In the genomic region with DNA sequence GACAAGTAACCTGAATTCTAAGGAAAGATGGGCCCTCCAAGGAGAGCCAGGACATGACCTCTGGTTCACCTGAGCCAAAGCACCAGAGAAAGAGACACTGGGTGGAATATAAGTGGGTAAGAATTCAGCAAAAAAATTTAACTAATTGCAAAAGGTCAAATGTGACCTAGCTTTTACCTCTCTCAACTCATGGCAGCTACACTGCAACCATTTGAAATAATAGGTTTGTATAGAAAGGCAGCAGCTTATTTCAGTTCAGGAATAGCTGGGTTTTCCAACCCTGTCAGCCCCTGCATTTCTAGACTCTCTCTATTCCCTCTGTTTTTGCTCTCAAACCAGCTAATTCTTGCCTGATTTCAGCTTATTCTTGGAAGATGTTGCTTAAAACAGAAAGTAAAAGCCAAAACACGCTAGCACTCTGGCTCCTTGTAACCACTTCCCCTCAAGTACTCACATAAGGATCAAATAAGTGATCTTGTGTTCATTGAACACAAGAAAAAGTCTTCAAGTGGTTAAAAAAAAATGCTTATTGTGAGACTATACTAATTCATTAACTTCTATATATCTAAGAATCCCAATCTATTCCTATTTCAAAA, we compare ENCODE assay signal across 9 cellular contexts.
DNase-seq lines count a peak whose midpoint lies in the region; ATAC-seq and TF ChIP-seq lines count a peak whose summit lies in the region.
"Had no signal": no experiment of that assay in that cellular context is flagged by ENCODE, and none has a peak within 500 bp of the region (broad histone marks: within the 10 kb centered on the region; RNA-seq: fewer than 3 reads in every experiment).

No MANE protein-coding gene starts in this region.

- H3K14ac ChIP-seq in H9 (ENCODE audit: insufficient read depth, low read length), result no peak overlapping the region

- H4K5ac ChIP-seq in H9 (ENCODE audit: insufficient read length, low read depth, low read length), result no peak overlapping the region

- CTCF ChIA-PET in AG04449 (lab: Yijun Ruan, JAX), result no interaction called here

- H3K4me2 ChIP-seq in H9 (ENCODE audit: insufficient read depth, insufficient read length, low read length), result no peak overlapping the region

- H3K36me3 Mint-ChIP-seq in T-helper 2 cell treated with Interferon-gamma antibody and Interleukin-4, amounts not matched to agents 5 μg/mL and 100 μg/mL, for 36 hours (ENCODE audit: low read depth), result peaks cover 1% of the 10 kb centered on the region
- H3K36me3 Mint-ChIP-seq in natural killer cell treated with Interleukin-12 subunit alpha and Interleukin-12 subunit beta and Interleukin-15 and Interleukin-18, amount 100 ng/mL, for 72 hours, result no peaks in the 10 kb centered on the region
- peaks cover 0 to 7% (median 5%) of the 10 kb centered on the region in 3 experiments; a peak in 4 of 7 replicates for H3K36me3 Mint-ChIP-seq in H9 (ENCODE audit: insufficient read depth in 1 of 3, low read depth in 3 of 3)

- H4K20me1 ChIP-seq in H9 (ENCODE audit: control insufficient read depth, insufficient read depth, insufficient read length), result no peaks in the 10 kb centered on the region

- TF ChIP-seq CTCF in AG04449 (IDR thresholded peaks at IDR 0.05; ENCODE audit: insufficient read depth, low read length, missing control alignments) (no peak), H9 (conservative IDR thresholded peaks at IDR 0.05) (no peak)

- H4K91ac ChIP-seq in H9 (ENCODE audit: insufficient read length, low read depth, low read length), result no peak overlapping the region

- H4K8ac ChIP-seq in H9 (replicated peaks; ENCODE audit: insufficient read length, low read depth, low read length), result no peak overlapping the region

- H3K4me3 Mint-ChIP-seq in T-helper 2 cell treated with Interferon-gamma antibody and Interleukin-4, amounts not matched to agents 5 μg/mL and 100 μg/mL, for 36 hours, result peak overlapping the region; percentile 75
- peak overlapping the region; percentile 77 for H3K4me3 Mint-ChIP-seq in natural killer cell treated with Interleukin-12 subunit alpha and Interleukin-12 subunit beta and Interleukin-15 and Interleukin-18, amount 100 ng/mL, for 72 hours
- no peak overlapping the region for H3K4me3 Mint-ChIP-seq in H9

- no peak overlapping the region for H3K9ac ChIP-seq in H9 (ENCODE audit: extremely low read depth, insufficient read length, low read length)

- H3K4me3 ChIP-seq in AG04449 (ENCODE audit: low read depth, low read length), result peak overlapping the region; percentile 10; the same call in 1 of the 2 replicates
- H3K4me3 ChIP-seq: body of pancreas had no signal

- H3K23ac ChIP-seq in H9 (ENCODE audit: insufficient read length, low read depth, low read length), result no peak overlapping the region

- DNase-seq in AG04449 (ENCODE audit: low read depth, low spot score), result no peak
- DNase-seq in T-helper 2 cell treated with Interferon-gamma antibody and Interleukin-4, amounts not matched to agents 5 μg/mL and 100 μg/mL, for 36 hours (ENCODE audit: low spot score), result no peak
- no peak for DNase-seq in natural killer cell treated with Interleukin-12 subunit alpha and Interleukin-12 subunit beta and Interleukin-15 and Interleukin-18, amount 100 ng/mL, for 72 hours (ENCODE audit: low spot score)
- DNase-seq in H9, result no peak
- DNase-seq in NCI-H2196 (lab: John Stamatoyannopoulos, UW; ENCODE audit: unreplicated experiment), result no peak
- no peak for DNase-seq in activated CD4-positive, alpha-beta T cell treated with anti-CD3 and anti-CD28 coated beads for 48 hours

- H3K4me1 ChIP-seq in H9 (ENCODE audit: insufficient read depth, low read length), result peaks cover 3% of the 10 kb centered on the region
- H3K4me1 ChIP-seq: body of pancreas had no signal

- H3K79me2 ChIP-seq in H9 (ENCODE audit: insufficient read depth, low read length), result no peaks in the 10 kb centered on the region

- H3K9me3 Mint-ChIP-seq in T-helper 2 cell treated with Interferon-gamma antibody and Interleukin-4, amounts not matched to agents 5 μg/mL and 100 μg/mL, for 36 hours, result no peaks in the 10 kb centered on the region
- H3K9me3 Mint-ChIP-seq in natural killer cell treated with Interleukin-12 subunit alpha and Interleukin-12 subunit beta and Interleukin-15 and Interleukin-18, amount 100 ng/mL, for 72 hours, result no peaks in the 10 kb centered on the region
- peaks cover 6 to 7% of the 10 kb centered on the region in 2 experiments; a peak in 4 of 5 replicates for H3K9me3 Mint-ChIP-seq in H9

- no peak overlapping the region for H2AFZ ChIP-seq in H9 (ENCODE audit: low read length)

- no peak overlapping the region for H3K27ac ChIP-seq in H9 (ENCODE audit: insufficient read length, low read depth, low read length)

- H3K18ac ChIP-seq in H9 (ENCODE audit: insufficient read length, low read depth, low read length), result no peak overlapping the region

- no CpG with 5 or more reads among the region's 1 CpG for WGBS in H9 (ENCODE audit: extremely low coverage, insufficient read length, low lambda C conversion rate)

- H3K27me3 Mint-ChIP-seq in T-helper 2 cell treated with Interferon-gamma antibody and Interleukin-4, amounts not matched to agents 5 μg/mL and 100 μg/mL, for 36 hours (ENCODE audit: low read depth), result no peaks in the 10 kb centered on the region
- no peaks in the 10 kb centered on the region for H3K27me3 Mint-ChIP-seq in natural killer cell treated with Interleukin-12 subunit alpha and Interleukin-12 subunit beta and Interleukin-15 and Interleukin-18, amount 100 ng/mL, for 72 hours
- H3K27me3 Mint-ChIP-seq in H9 (ENCODE audit: low read depth), result no peaks in the 10 kb centered on the region

- H3K56ac ChIP-seq in H9 (ENCODE audit: insufficient read length, low read depth, low read length), result no peak overlapping the region

- H3K23me2 ChIP-seq in H9 (ENCODE audit: insufficient read length, low read depth, low read length, poor library complexity, severe bottlenecking), result no peaks in the 10 kb centered on the region

- peak overlapping the region; percentile 85 for H3K27ac Mint-ChIP-seq in T-helper 2 cell treated with Interferon-gamma antibody and Interleukin-4, amounts not matched to agents 5 μg/mL and 100 μg/mL, for 36 hours
- H3K27ac Mint-ChIP-seq in natural killer cell treated with Interleukin-12 subunit alpha and Interleukin-12 subunit beta and Interleukin-15 and Interleukin-18, amount 100 ng/mL, for 72 hours, result peak overlapping the region; percentile 70 to 88
- H3K27ac Mint-ChIP-seq in H9, result no peak overlapping the region

- H3K27me3 ChIP-seq in H9 (ENCODE audit: insufficient read depth, low read length), result no peaks in the 10 kb centered on the region; the same call in 1 of the 2 replicates
- H3K27me3 ChIP-seq: body of pancreas had no signal

- POLR2A ChIA-PET in AG04449 (lab: Yijun Ruan, JAX), result no interaction called here

- ATAC-seq in GM18873 (IDR thresholded peaks at IDR 0.05; ENCODE audit: low FRiP score, unreplicated experiment), result peak; percentile 57
- ATAC-seq in HG03064 (IDR thresholded peaks at IDR 0.05; ENCODE audit: low read depth, unreplicated experiment), result peak; percentile 79
- peak; percentile 77 to 80 for ATAC-seq in natural killer cell treated with Interleukin-12 subunit alpha and Interleukin-12 subunit beta and Interleukin-15 and Interleukin-18, amount 100 ng/mL, for 72 hours
- ATAC-seq: body of pancreas had no signal

- H3T11ph ChIP-seq in H9 (ENCODE audit: low read length), result no peak overlapping the region

- no peak overlapping the region for H2BK120ac ChIP-seq in H9 (ENCODE audit: low read depth, low read length, poor library complexity, severe bottlenecking)

- no peaks in the 10 kb centered on the region for H3K79me1 ChIP-seq in H9 (ENCODE audit: insufficient read depth, low read depth, low read length, poor library complexity, severe bottlenecking)

- no peak overlapping the region for H2BK12ac ChIP-seq in H9 (ENCODE audit: insufficient read length, low read depth, low read length)

- H2AK5ac ChIP-seq in H9 (ENCODE audit: insufficient read length, low read length), result no peak overlapping the region

- H2BK15ac ChIP-seq in H9 (ENCODE audit: low read depth, low read length), result no peak overlapping the region

- H3K9me3 ChIP-seq in H9 (ENCODE audit: control insufficient read depth, low read depth, low read length), result no peaks in the 10 kb centered on the region
- H3K9me3 ChIP-seq: body of pancreas had no signal

- peaks cover 33% of the 10 kb centered on the region for H3K4me1 Mint-ChIP-seq in T-helper 2 cell treated with Interferon-gamma antibody and Interleukin-4, amounts not matched to agents 5 μg/mL and 100 μg/mL, for 36 hours (ENCODE audit: low read depth)
- peaks cover 30 to 34% of the 10 kb centered on the region in 2 donors for H3K4me1 Mint-ChIP-seq in natural killer cell treated with Interleukin-12 subunit alpha and Interleukin-12 subunit beta and Interleukin-15 and Interleukin-18, amount 100 ng/mL, for 72 hours (ENCODE audit: low read depth in 2 of 2)
- peaks cover 14 to 15% of the 10 kb centered on the region in 2 experiments for H3K4me1 Mint-ChIP-seq in H9

- no peak overlapping the region for H2BK20ac ChIP-seq in H9 (ENCODE audit: low read depth, low read length, poor library complexity, severe bottlenecking)

- no peak overlapping the region for H3K4ac ChIP-seq in H9 (ENCODE audit: low read depth, low read length)

- no peak overlapping the region for H2BK5ac ChIP-seq in H9 (ENCODE audit: insufficient read length, low read length)

Comparison
In these comparisons a context has a peak if more than half of its experiments do, and no peak if none do; other contexts are left out.
1. H3K27ac Mint-ChIP-seq: peak in T-helper 2 cell treated with Interferon-gamma antibody and Interleukin-4, amounts not matched to agents 5 μg/mL and 100 μg/mL, for 36 hours (single experiment) and natural killer cell treated with Interleukin-12 subunit alpha and Interleukin-12 subunit beta and Interleukin-15 and Interleukin-18, amount 100 ng/mL, for 72 hours (2 of 2); none in H9 (0 of 3).
2. H3K4me3 Mint-ChIP-seq: peak in T-helper 2 cell treated with Interferon-gamma antibody and Interleukin-4, amounts not matched to agents 5 μg/mL and 100 μg/mL, for 36 hours (single experiment) and natural killer cell treated with Interleukin-12 subunit alpha and Interleukin-12 subunit beta and Interleukin-15 and Interleukin-18, amount 100 ng/mL, for 72 hours (single experiment); none in H9 (0 of 2).
3. Peak in every context shown above with its lines, with median percentiles within 50 percentile points of each other: ATAC-seq.